ENCODE assay signal across 12 cellular contexts in genomic region chr1:11833497-11833896, GRCh38. TPM values are rescaled to one million over a fixed set of nuclear protein-coding genes. Genes with fewer than 3 reads are reported as not detected.
"Had no signal": no experiment of that assay in that cellular context is flagged by ENCODE, and none has a peak within 500 bp of the region (broad histone marks: within the 10 kb centered on the region; RNA-seq: fewer than 3 reads in every experiment).

No MANE protein-coding gene starts in this region.

- DNase-seq: GM23248, GOT3, HFFc6, KBM-7 had no signal

- H3K27me3 Mint-ChIP-seq: IgD-negative memory B cell had no signal

- H3K9me3 ChIP-seq: HAP-1 had no signal

- H3K4me3 ChIP-seq: GM23248, HAP-1 had no signal

- H3K4me3 Mint-ChIP-seq: HFFc6, IgD-negative memory B cell had no signal

- H3K4me1 ChIP-seq: HAP-1 had no signal

- H3K9me3 Mint-ChIP-seq: HFFc6, IgD-negative memory B cell had no signal

- H3K27ac ChIP-seq: GM23248, HL-60 had no signal

- H3K9ac ChIP-seq: GM23248 had no signal

- H3K27ac Mint-ChIP-seq: HFFc6, IgD-negative memory B cell had no signal

- ATAC-seq: HCT116, HepG2 had no signal

- H2AFZ ChIP-seq: GM23248 had no signal

RNA-seq across cellular contexts. Expression of gene NPPA, which starts 14.1 kb away (rescaled TPM):
- total RNA-seq: GM23248, H4, H7, HepG2, HFFc6, HT1080 had no signal

RNA-seq across cellular contexts. Expression of gene NPPB, which starts 25.2 kb away (rescaled TPM):
- total RNA-seq: GM23248, H4, HepG2, HFFc6, HT1080 had no signal
